Comparison of ENCODE assay signal across 1 cellular context in genomic region chr9:121744687-121745395, GRCh38.
TF ChIP-seq lines count a peak whose summit lies in the region.

No MANE protein-coding gene starts in this region.

TF ChIP-seq in HCT116, 20 proteins besides CTCF, POLR2A, EP300 and RAD21 (continued from another document):
- no peak for TF ChIP-seq MAX (IDR thresholded peaks at IDR 0.05)
- no peak for TF ChIP-seq JUND (IDR thresholded peaks at IDR 0.05)
- no peak for TF ChIP-seq ZNF274 (IDR thresholded peaks at IDR 0.05; ENCODE audit: low read depth, low read length)
- TF ChIP-seq EZH2 (IDR thresholded peaks at IDR 0.05), result no peak
- TF ChIP-seq FOSL1 (IDR thresholded peaks at IDR 0.05; ENCODE audit: low read depth), result no peak
- no peak for TF ChIP-seq YY1 (IDR thresholded peaks at IDR 0.05; ENCODE audit: extremely low read depth, insufficient replicate concordance, low read depth, low read length)
